Comparison of ENCODE assay signal across 16 cellular contexts in the genomic region with DNA sequence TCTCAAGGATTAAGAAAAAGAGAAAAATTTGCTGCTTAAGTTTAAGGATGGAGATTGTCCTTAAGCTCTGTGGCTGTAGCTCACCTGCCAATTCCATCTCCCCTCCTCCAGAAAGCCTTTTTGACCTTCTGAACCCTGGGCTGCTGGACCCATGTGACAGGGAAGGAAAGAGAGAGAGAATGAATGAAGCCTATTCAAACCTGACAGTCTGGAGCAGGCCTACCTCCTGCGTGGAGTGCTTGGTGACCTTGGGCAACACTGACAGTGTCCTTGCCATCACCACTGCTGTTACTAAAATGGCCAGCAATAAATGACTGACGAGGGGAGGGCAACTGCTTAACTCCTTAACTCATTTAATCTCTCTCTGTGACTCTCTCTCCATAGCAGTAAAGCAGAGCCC.
A peak's percentile ranks its signal among the peaks of the same experiment; 100 is the strongest.
DNase-seq lines count a peak whose midpoint lies in the region; TF ChIP-seq lines count a peak whose summit lies in the region.
"Had no signal": no experiment of that assay in that cellular context is flagged by ENCODE, and none has a peak within 500 bp of the region (broad histone marks: within the 10 kb centered on the region; RNA-seq: fewer than 3 reads in every experiment).

No MANE protein-coding gene starts in this region.

- no peaks in the 10 kb centered on the region for H3K79me1 ChIP-seq in H9 (ENCODE audit: insufficient read depth, low read depth, low read length, poor library complexity, severe bottlenecking)

- no peak overlapping the region for H2AFZ ChIP-seq in H9 (ENCODE audit: low read length)
- H2AFZ ChIP-seq: GM23338 had no signal

- H2BK15ac ChIP-seq in H9 (ENCODE audit: low read depth, low read length): no peak overlapping the region

- H3K79me2 ChIP-seq in H9 (ENCODE audit: insufficient read depth, low read length): no peaks in the 10 kb centered on the region

- WGBS in endodermal cell (ENCODE audit: insufficient coverage in 1 of 2, insufficient read length in 1 of 2), 2 experiments: 90 to 92% methylated on average over 2 of the region's 2 CpGs
- no CpG with 5 or more reads among the region's 2 CpGs for WGBS in H9 (ENCODE audit: extremely low coverage, insufficient read length, low lambda C conversion rate)

- TF ChIP-seq CTCF in endodermal cell (conservative IDR thresholded peaks at IDR 0.05): no peak
- TF ChIP-seq CTCF in neural crest cell (conservative IDR thresholded peaks at IDR 0.05): no peak
- no peak for TF ChIP-seq CTCF in tibial artery (IDR thresholded peaks at IDR 0.05)
- no peak for TF ChIP-seq CTCF in H9 (conservative IDR thresholded peaks at IDR 0.05)

- no peak overlapping the region for H2BK5ac ChIP-seq in H9 (ENCODE audit: insufficient read length, low read length)

- no peak overlapping the region for H2AK5ac ChIP-seq in H9 (ENCODE audit: insufficient read length, low read length)

- H3K27me3 Mint-ChIP-seq in endodermal cell (ENCODE audit: insufficient read depth) (no peaks in the 10 kb centered on the region), neural crest cell (ENCODE audit: low read depth) (no peaks in the 10 kb centered on the region), H9 (ENCODE audit: low read depth) (peaks cover 3% of the 10 kb centered on the region)

- H3K4me3 ChIP-seq in endodermal cell (ENCODE audit: low read length): no peak overlapping the region
- no peak overlapping the region for H3K4me3 ChIP-seq in tibial artery
- H3K4me3 ChIP-seq: A549, GM12878, GM23338 had no signal

- H3K27me3 ChIP-seq in endodermal cell (ENCODE audit: control insufficient read depth, insufficient read depth, low read length, poor library complexity, severe bottlenecking) (no peaks in the 10 kb centered on the region), tibial artery (no peaks in the 10 kb centered on the region), H9 (ENCODE audit: insufficient read depth, low read length) (no peaks in the 10 kb centered on the region)
- H3K27me3 ChIP-seq: BE2C had no signal

- H2BK20ac ChIP-seq in H9 (ENCODE audit: low read depth, low read length, poor library complexity, severe bottlenecking): no peak overlapping the region

- H4K20me1 ChIP-seq in H9 (ENCODE audit: control insufficient read depth, insufficient read depth, insufficient read length): no peaks in the 10 kb centered on the region

- H3K4me3 Mint-ChIP-seq in endodermal cell (no peak overlapping the region), neural crest cell (no peak overlapping the region), H9 (no peak overlapping the region)
- H3K4me3 Mint-ChIP-seq: CD8-positive, alpha-beta memory T cell; GM23338; IgD-negative memory B cell had no signal

- H3K4me1 Mint-ChIP-seq in endodermal cell (peaks cover 18% of the 10 kb centered on the region), neural crest cell (peaks cover 9% of the 10 kb centered on the region), H9 (peaks cover 27 to 30% of the 10 kb centered on the region in 2 experiments)
- H3K4me1 Mint-ChIP-seq: CD8-positive, alpha-beta memory T cell; IgD-negative memory B cell had no signal

- H3K56ac ChIP-seq in H9 (ENCODE audit: insufficient read length, low read depth, low read length): no peak overlapping the region

- H3K4me1 ChIP-seq in endodermal cell (ENCODE audit: control insufficient read depth, insufficient read depth, low read length): no peaks in the 10 kb centered on the region
- peaks cover 0 to 90% (median 64%) of the 10 kb centered on the region in 4 donors for H3K4me1 ChIP-seq in tibial artery
- peaks cover 10% of the 10 kb centered on the region for H3K4me1 ChIP-seq in H9 (ENCODE audit: insufficient read depth, low read length)
- H3K4me1 ChIP-seq: A549, BE2C had no signal

- H3K36me3 ChIP-seq in endodermal cell (ENCODE audit: control insufficient read depth, insufficient read depth, low read length): peaks cover 19% of the 10 kb centered on the region
- no peaks in the 10 kb centered on the region for H3K36me3 ChIP-seq in tibial artery
- H3K36me3 ChIP-seq: BE2C had no signal

- peaks cover 7% of the 10 kb centered on the region for H3K9me3 ChIP-seq in endodermal cell (ENCODE audit: control insufficient read depth, low read length)
- H3K9me3 ChIP-seq in tibial artery: no peaks in the 10 kb centered on the region
- H3K9me3 ChIP-seq in H9 (ENCODE audit: control insufficient read depth, low read depth, low read length): no peaks in the 10 kb centered on the region
- H3K9me3 ChIP-seq: A549, BE2C had no signal

- H3K36me3 Mint-ChIP-seq in endodermal cell (ENCODE audit: low read depth) (peaks cover 9% of the 10 kb centered on the region), neural crest cell (ENCODE audit: low read depth) (peaks cover 3% of the 10 kb centered on the region), H9 (ENCODE audit: insufficient read depth in 1 of 3, low read depth in 3 of 3) (peaks cover 0 to under 1% (median 0%) of the 10 kb centered on the region in 3 experiments; a peak in 1 of 7 replicates)
- H3K36me3 Mint-ChIP-seq: CD8-positive, alpha-beta memory T cell; IgD-negative memory B cell had no signal

- no peak overlapping the region for H3K14ac ChIP-seq in H9 (ENCODE audit: insufficient read depth, low read length)

- H3K18ac ChIP-seq in H9 (ENCODE audit: insufficient read length, low read depth, low read length): no peak overlapping the region

- intact Hi-C loops in tibial artery (cut with DNase I; ENCODE audit: low total_unique reads): no loop called here

- H4K8ac ChIP-seq in H9 (replicated peaks; ENCODE audit: insufficient read length, low read depth, low read length): no peak overlapping the region

- H3K23me2 ChIP-seq in H9 (ENCODE audit: insufficient read length, low read depth, low read length, poor library complexity, severe bottlenecking): no peaks in the 10 kb centered on the region

- H2BK12ac ChIP-seq in H9 (ENCODE audit: insufficient read length, low read depth, low read length): no peak overlapping the region

- H3K4me2 ChIP-seq in H9 (ENCODE audit: insufficient read depth, insufficient read length, low read length): no peak overlapping the region
- H3K4me2 ChIP-seq: A549, GM23338 had no signal

- H4K5ac ChIP-seq in H9 (ENCODE audit: insufficient read length, low read depth, low read length): no peak overlapping the region

- H4K91ac ChIP-seq in H9 (ENCODE audit: insufficient read length, low read depth, low read length): no peak overlapping the region

- H3K4ac ChIP-seq in H9 (ENCODE audit: low read depth, low read length): no peak overlapping the region

- H3K23ac ChIP-seq in H9 (ENCODE audit: insufficient read length, low read depth, low read length): no peak overlapping the region

- no peak overlapping the region for H3K27ac ChIP-seq in endodermal cell (ENCODE audit: low read depth, low read length)
- H3K27ac ChIP-seq in tibial artery: peak overlapping the region; percentile 81 to 84
- H3K27ac ChIP-seq in H9 (ENCODE audit: insufficient read length, low read depth, low read length): no peak overlapping the region
- H3K27ac ChIP-seq: A549 had no signal

- H3K9ac ChIP-seq in endodermal cell (ENCODE audit: extremely low read depth, low read length, poor library complexity, severe bottlenecking): no peak overlapping the region
- H3K9ac ChIP-seq in H9 (ENCODE audit: extremely low read depth, insufficient read length, low read length): no peak overlapping the region

- H3K9me3 Mint-ChIP-seq in endodermal cell: peaks cover under 1% of the 10 kb centered on the region
- peaks cover 2% of the 10 kb centered on the region for H3K9me3 Mint-ChIP-seq in neural crest cell
- H3K9me3 Mint-ChIP-seq in H9: no peaks in the 10 kb centered on the region; a peak in 1 of 5 replicates
- H3K9me3 Mint-ChIP-seq: GM23338 had no signal

- H3K27ac Mint-ChIP-seq in endodermal cell (no peak overlapping the region), neural crest cell (ENCODE audit: unreplicated experiment) (peak overlapping the region; percentile 72), H9 (no peak overlapping the region)
- H3K27ac Mint-ChIP-seq: GM23338, IgD-negative memory B cell had no signal

- peak; percentile 33 for DNase-seq in HuH-7 (ENCODE audit: low spot score)
- peak; percentile 26 for DNase-seq in endodermal cell
- no peak for DNase-seq in neural crest cell (ENCODE audit: low read depth, low spot score)
- peak in 1 of 2 donors; percentile 23 for DNase-seq in tibial artery
- DNase-seq in NCI-H2227 (lab: John Stamatoyannopoulos, UW; ENCODE audit: unreplicated experiment): no peak
- no peak for DNase-seq in H9
- no peak for DNase-seq in NOMO-1 treated with dmso at 0.1 percent for 144 hours (lab: John Stamatoyannopoulos, UW; ENCODE audit: unreplicated experiment)
- no peak for DNase-seq in SHP77 treated with DMSO at 0.1 percent for 48 hours (lab: John Stamatoyannopoulos, UW)
- DNase-seq: BE2C; CD8-positive, alpha-beta memory T cell; DMS 273 treated with DMSO at 0.1 percent for 48 hours; H7 had no signal

- H2BK120ac ChIP-seq in H9 (ENCODE audit: low read depth, low read length, poor library complexity, severe bottlenecking): no peak overlapping the region

- H3T11ph ChIP-seq in H9 (ENCODE audit: low read length): no peak overlapping the region

Comparison
In these comparisons a context has a peak if more than half of its experiments do, and no peak if none do; other contexts are left out.
1. DNase-seq: peak in HuH-7 (single experiment) and endodermal cell (single experiment); none in neural crest cell (single experiment), NCI-H2227 (single experiment), H9 (single experiment), NOMO-1 treated with dmso at 0.1 percent for 144 hours (single experiment) and SHP77 treated with DMSO at 0.1 percent for 48 hours (single experiment).
2. H3K27ac ChIP-seq: peak in tibial artery (2 of 2); none in endodermal cell (single experiment) and H9 (single experiment).